Comparison of ENCODE assay signal across 8 cellular contexts in genomic region chr11:60970369-60970774, GRCh38. TPM values are rescaled to one million over a fixed set of nuclear protein-coding genes. Genes with fewer than 3 reads are reported as not detected.
DNase-seq lines count a peak whose midpoint lies in the region; ATAC-seq and TF ChIP-seq lines count a peak whose summit lies in the region.

No MANE protein-coding gene starts in this region.

- H3K9me2 ChIP-seq in DOHH2 (replicated peaks; ENCODE audit: control insufficient read depth, low read length) (no peaks in the 10 kb centered on the region), SU-DHL-6 (replicated peaks; ENCODE audit: insufficient read depth, low read length) (no peaks in the 10 kb centered on the region)

- no peak overlapping the region for H3K27ac ChIP-seq in DOHH2 (ENCODE audit: low read depth, low read length)
- H3K27ac ChIP-seq in SU-DHL-6 (ENCODE audit: low read depth, low read length), result no peak overlapping the region

- H4K20me1 ChIP-seq in DOHH2 (ENCODE audit: control insufficient read depth, insufficient read depth, low read depth, low read length) (no peaks in the 10 kb centered on the region), SU-DHL-6 (ENCODE audit: low read depth, low read length) (no peaks in the 10 kb centered on the region)

- peak; percentile 71 for ATAC-seq in HG03280 (IDR thresholded peaks at IDR 0.05; ENCODE audit: unreplicated experiment)
- no peak for ATAC-seq in HG03135 (IDR thresholded peaks at IDR 0.05; ENCODE audit: unreplicated experiment)

- H3K4me2 ChIP-seq in DOHH2 (ENCODE audit: low read length), result peak overlapping the region; percentile 37; the same call in 1 of the 2 replicates
- H3K4me2 ChIP-seq in SU-DHL-6 (ENCODE audit: low read depth, low read length, poor library complexity, severe bottlenecking), result no peak overlapping the region

- DNase-seq in hepatic stellate cell (ENCODE audit: low spot score) (peak; percentile 40), G401 (ENCODE audit: low spot score) (no peak)
- peak; percentile 84 for DNase-seq in stimulated activated CD4-positive, alpha-beta T cell treated with anti-CD3 and anti-CD28 coated beads, Interleukin-1b, Interleukin-23, amount 100 ng/mL, for 48 hours

- H3F3A ChIP-seq in DOHH2 (ENCODE audit: control insufficient read depth, insufficient read depth) (no peaks in the 10 kb centered on the region), SU-DHL-6 (ENCODE audit: insufficient read depth) (no peaks in the 10 kb centered on the region)

- peak overlapping the region; percentile 97 for H3K4me3 Mint-ChIP-seq in activated naive CD8-positive, alpha-beta T cell

- H3K27ac Mint-ChIP-seq in activated naive CD8-positive, alpha-beta T cell, result peak overlapping the region; percentile 52

- peaks cover 3% of the 10 kb centered on the region; the same call in 1 of the 2 replicates for H3K9me3 ChIP-seq in DOHH2 (ENCODE audit: control insufficient read depth, insufficient read depth, low read length)
- no peaks in the 10 kb centered on the region for H3K9me3 ChIP-seq in SU-DHL-6 (ENCODE audit: insufficient read depth, low read length)

- H3K79me2 ChIP-seq in DOHH2 (ENCODE audit: control insufficient read depth, low read length), result no peaks in the 10 kb centered on the region
- H3K79me2 ChIP-seq in SU-DHL-6 (ENCODE audit: insufficient read depth, low read length), result no peaks in the 10 kb centered on the region

- peaks cover 5% of the 10 kb centered on the region for H3K9me3 Mint-ChIP-seq in activated naive CD8-positive, alpha-beta T cell (ENCODE audit: low read depth)

- in situ Hi-C loops in G401 (cut with HindIII; ENCODE audit: low sequenced_read_pairs), result no loop called here

- H3K4me3 ChIP-seq in DOHH2 (ENCODE audit: low read length) (no peak overlapping the region), SU-DHL-6 (ENCODE audit: insufficient read depth, low read length, poor library complexity, severe bottlenecking) (no peak overlapping the region)

- no peak overlapping the region for H3K9ac ChIP-seq in SU-DHL-6 (ENCODE audit: low read length)

- H3K27me3 Mint-ChIP-seq in activated naive CD8-positive, alpha-beta T cell, result no peaks in the 10 kb centered on the region

- peaks cover 12% of the 10 kb centered on the region for H3K36me3 Mint-ChIP-seq in activated naive CD8-positive, alpha-beta T cell

- no peaks in the 10 kb centered on the region for H3K36me3 ChIP-seq in DOHH2 (ENCODE audit: control insufficient read depth, low read length)
- no peaks in the 10 kb centered on the region for H3K36me3 ChIP-seq in SU-DHL-6 (ENCODE audit: low read length)

- peaks cover 27% of the 10 kb centered on the region for H3K4me1 ChIP-seq in DOHH2 (ENCODE audit: control insufficient read depth, low read length)

- peaks cover 24% of the 10 kb centered on the region for H3K4me1 Mint-ChIP-seq in activated naive CD8-positive, alpha-beta T cell (ENCODE audit: low read depth)

- peak; percentile 98 for TF ChIP-seq CTCF in DOHH2 (IDR thresholded peaks at IDR 0.05; ENCODE audit: low read depth, low read length, poor library complexity, severe bottlenecking)
- peak; percentile 77 for TF ChIP-seq CTCF in SU-DHL-6 (IDR thresholded peaks at IDR 0.05; ENCODE audit: insufficient read depth, low read length, poor library complexity, severe bottlenecking)

- H3K27me3 ChIP-seq in DOHH2 (ENCODE audit: control insufficient read depth, low read length) (no peaks in the 10 kb centered on the region), SU-DHL-6 (ENCODE audit: low read length) (no peaks in the 10 kb centered on the region)

- H2AFZ ChIP-seq in SU-DHL-6 (ENCODE audit: low read depth, low read length, severe bottlenecking), result no peak overlapping the region

RNA-seq across cellular contexts. Expression of gene CD6, which starts 1.1 kb away (rescaled TPM):
- total RNA-seq in G401 (2014; rRNA removed; shearing (Covaris generic)), result not detected in 2 replicates

RNA-seq across cellular contexts. Expression of gene SLC15A3, which starts 18.4 kb away (rescaled TPM):
- 0.55 TPM in 1 of 2 replicates, not detected in the other for total RNA-seq in G401 (2014; rRNA removed; shearing (Covaris generic))

RNA-seq across cellular contexts. Expression of gene TMEM132A, which starts 46.1 kb away (rescaled TPM):
- total RNA-seq in G401 (2014; rRNA removed; shearing (Covaris generic)), result 51.7 and 53.5 TPM in 2 replicates

RNA-seq across cellular contexts. Expression of gene TMEM109, which starts 56.4 kb away (rescaled TPM):
- 13.5 and 13.7 TPM in 2 replicates for total RNA-seq in G401 (2014; rRNA removed; shearing (Covaris generic))
